Comparison of ENCODE assay signal across 27 cellular contexts in the genomic region with DNA sequence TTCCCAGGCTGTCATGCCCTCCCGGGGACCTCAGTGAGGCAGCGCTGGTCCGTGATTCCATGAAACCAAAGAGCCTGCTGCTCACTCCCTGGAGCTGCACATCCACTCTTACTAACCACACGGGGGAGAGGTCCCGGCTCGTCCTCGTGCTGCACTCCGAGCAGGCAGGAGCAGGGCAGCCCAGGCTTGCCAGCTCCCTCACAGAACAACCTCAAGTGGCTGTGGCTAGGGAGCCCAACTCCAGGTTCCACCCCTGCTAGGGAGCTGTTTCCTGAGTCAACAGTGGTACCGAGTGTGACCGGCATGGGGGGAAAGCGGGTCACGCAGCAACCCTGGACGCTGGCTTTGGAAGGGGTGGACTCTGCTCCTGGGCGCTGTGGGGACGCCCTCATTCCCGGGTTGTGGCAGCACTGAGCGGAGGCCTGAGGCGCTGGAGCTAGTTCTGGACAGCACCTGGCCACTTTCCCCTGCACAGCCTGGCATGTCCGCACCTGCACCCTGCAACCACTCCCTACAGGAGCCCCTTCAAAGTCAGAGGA. TPM values are rescaled to one million over a fixed set of nuclear protein-coding genes. Genes with fewer than 3 reads are reported as not detected.
A peak's percentile ranks its signal among the peaks of the same experiment; 100 is the strongest.
DNase-seq lines count a peak whose midpoint lies in the region; ATAC-seq, FAIRE-seq and TF ChIP-seq lines count a peak whose summit lies in the region.
"Had no signal": no experiment of that assay in that cellular context is flagged by ENCODE, and none has a peak within 500 bp of the region (broad histone marks: within the 10 kb centered on the region; RNA-seq: fewer than 3 reads in every experiment).

No MANE protein-coding gene starts in this region.

- H3K27me3 ChIP-seq in HepG2 (ENCODE audit: control insufficient read depth in 1 of 2, insufficient read depth in 2 of 2, low read length in 2 of 2) (peaks cover 5 to 46% of the 10 kb centered on the region in 2 experiments), upper lobe of right lung (peaks cover 39% of the 10 kb centered on the region)
- H3K27me3 ChIP-seq: body of pancreas, pancreas had no signal

- H3K27ac ChIP-seq in HepG2 (ENCODE audit: extremely low read length, insufficient read depth, low read length) (no peak overlapping the region), upper lobe of right lung (no peak overlapping the region)
- H3K27ac ChIP-seq: body of pancreas, heart right ventricle, pancreas, stomach, transverse colon had no signal

- no peak for FAIRE-seq in HepG2 (lab: Jason Lieb, UNC)
- FAIRE-seq: pancreas, RCC 7860 had no signal

- peaks cover 11% of the 10 kb centered on the region for H3K9me3 Mint-ChIP-seq in WTC11
- H3K9me3 Mint-ChIP-seq in mesothelial cell of epicardium, result no peaks in the 10 kb centered on the region
- H3K9me3 Mint-ChIP-seq: activated T-cell treated with anti-CD3 and anti-CD28 coated beads, Interleukin-2, amount 50 U/mL, for 4 hours; natural killer cell treated with Interleukin-12 subunit alpha and Interleukin-12 subunit beta and Interleukin-15 and Interleukin-18, amount 100 ng/mL, for 72 hours had no signal

- POLR2A ChIA-PET in WTC11 (lab: Charles Lee) (no interaction called here), HepG2 (lab: Yijun Ruan, JAX) (no interaction called here)

- DNase-seq in NCI-H2107 treated with DMSO at 0.1 percent for 48 hours (lab: John Stamatoyannopoulos, UW; ENCODE audit: unreplicated experiment), result peak; percentile 2
- DNase-seq in NCI-H2107 (lab: John Stamatoyannopoulos, UW), result no peak
- no peak for DNase-seq in WTC11 (ENCODE audit: low spot score)
- DNase-seq in HepG2 (ENCODE audit: low spot score), result no peak
- DNase-seq in upper lobe of right lung, result peak; percentile 56
- no peak for DNase-seq in NCI-H524 (lab: John Stamatoyannopoulos, UW)
- no peak for DNase-seq in mesothelial cell of epicardium (ENCODE audit: low spot score in 2 of 2, unreplicated experiment in 2 of 2)
- DNase-seq in activated CD4-positive, CD25-positive, alpha-beta regulatory T cell treated with anti-CD3 and anti-CD28 coated beads, Interleukin-2, amount 50 U/mL, for 72 hours, result no peak
- DNase-seq: activated CD4-positive, alpha-beta T cell treated with anti-CD3 and anti-CD28 coated beads for 48 hours; activated T-cell treated with anti-CD3 and anti-CD28 coated beads, Interleukin-2, amount 50 U/mL, for 4 hours; body of pancreas; foreskin fibroblast; GF-D8; HCEC 1CT; heart right ventricle; left colon; NCI-H187 treated with DMSO at 0.1 percent for 48 hours; NCI-H446; right cardiac atrium; stimulated activated CD4-positive, alpha-beta T cell treated with anti-CD3 and anti-CD28 coated beads, Interleukin-15, amount 100 ng/mL, for 24 hours; stomach; T-helper 17 cell; transverse colon had no signal

- ATAC-seq in WTC11, result peak; percentile 19
- peak; percentile 84 for ATAC-seq in HepG2
- no peak for ATAC-seq in upper lobe of right lung
- ATAC-seq: activated T-cell treated with anti-CD3 and anti-CD28 coated beads, Interleukin-2, amount 50 U/mL, for 4 hours; body of pancreas; heart right ventricle; left colon; right cardiac atrium; T-helper 17 cell had no signal

- in situ Hi-C loops in HepG2 (cut with HindIII; ENCODE audit: extremely low pct_ligation_motif_present, low pct_unique_long_range_greater_than_20kb), result loop anchor here (10.0 kb wide), 1 partner anchor 628 kb away; no protein-coding TSS in a partner anchor

- no peaks in the 10 kb centered on the region for H3K79me2 ChIP-seq in HepG2 (ENCODE audit: insufficient read depth, low read length)

- TF ChIP-seq RAD21 in HepG2 (CRISPR knock-in tag; IDR thresholded peaks at IDR 0.05), result no peak

- H3K9me3 ChIP-seq in HepG2 (ENCODE audit: low read length) (no peaks in the 10 kb centered on the region), upper lobe of right lung (no peaks in the 10 kb centered on the region)
- H3K9me3 ChIP-seq: body of pancreas, heart right ventricle, pancreas, stomach, transverse colon had no signal

- H3K36me3 ChIP-seq in HepG2 (replicated peaks in 1 of 2; ENCODE audit: control insufficient read depth in 1 of 2, insufficient read depth in 2 of 2, low read length in 2 of 2), result no peaks in the 10 kb centered on the region
- no peaks in the 10 kb centered on the region for H3K36me3 ChIP-seq in upper lobe of right lung
- H3K36me3 ChIP-seq: heart right ventricle, pancreas, stomach, transverse colon had no signal

- TF ChIP-seq EP300 in HepG2 (IDR thresholded peaks at IDR 0.05; ENCODE audit: low read depth in 2 of 2, low read length in 2 of 2) (no peak), HepG2 (CRISPR knock-in tag; IDR thresholded peaks at IDR 0.05; ENCODE audit: borderline replicate concordance) (no peak)

- H3K4me3 Mint-ChIP-seq in WTC11, result no peak overlapping the region
- H3K4me3 Mint-ChIP-seq in mesothelial cell of epicardium, result no peak overlapping the region
- H3K4me3 Mint-ChIP-seq: activated T-cell treated with anti-CD3 and anti-CD28 coated beads, Interleukin-2, amount 50 U/mL, for 4 hours; CD8-positive, alpha-beta memory T cell; natural killer cell treated with Interleukin-12 subunit alpha and Interleukin-12 subunit beta and Interleukin-15 and Interleukin-18, amount 100 ng/mL, for 72 hours; T-helper 17 cell had no signal

- CTCF ChIA-PET in WTC11 (lab: Charles Lee), result interaction anchor here (1.0 to 1.5 kb wide), 4 partner anchors 9 to 419 kb away, joined by 3 to 4 read pairs (median 4); no protein-coding TSS in a partner anchor
- CTCF ChIA-PET in HepG2 (lab: Yijun Ruan, JAX; ENCODE audit: low intra/inter-chr PET ratio, low total read pairs), result no interaction called here

- H3K4me1 Mint-ChIP-seq in WTC11 (peaks cover 8% of the 10 kb centered on the region), mesothelial cell of epicardium (peaks cover 3% of the 10 kb centered on the region)

- no peaks in the 10 kb centered on the region for H3K27me3 Mint-ChIP-seq in WTC11 (ENCODE audit: low read depth)
- peaks cover 15% of the 10 kb centered on the region for H3K27me3 Mint-ChIP-seq in mesothelial cell of epicardium (ENCODE audit: low read depth)

- peak overlapping the region in 1 of 3 experiments; percentile 17; a peak in 1 of 6 replicates for H3K4me3 ChIP-seq in HepG2 (replicated peaks in 1 of 3; ENCODE audit: insufficient read depth in 1 of 3, low read depth in 2 of 3, low read length in 3 of 3)
- H3K4me3 ChIP-seq in upper lobe of right lung, result no peak overlapping the region
- H3K4me3 ChIP-seq: body of pancreas, heart right ventricle, pancreas, stomach, transverse colon had no signal

- H3K27ac Mint-ChIP-seq in WTC11, result no peak overlapping the region
- no peak overlapping the region for H3K27ac Mint-ChIP-seq in mesothelial cell of epicardium
- H3K27ac Mint-ChIP-seq: CD8-positive, alpha-beta memory T cell; natural killer cell treated with Interleukin-12 subunit alpha and Interleukin-12 subunit beta and Interleukin-15 and Interleukin-18, amount 100 ng/mL, for 72 hours; T-helper 17 cell had no signal

- no TSS peak for BruUV-seq in HepG2 (replicated peaks; lab: Mats Ljungman, UMichigan)

- 5% methylated on average over 4 of the region's 19 CpGs for WGBS in HepG2 (ENCODE audit: low lambda C conversion rate)

- no peak overlapping the region for H3K9ac ChIP-seq in HepG2 (ENCODE audit: insufficient read depth, low read depth, low read length)

- peak overlapping the region; percentile 28 for H3K4me2 ChIP-seq in HepG2 (ENCODE audit: low read depth, low read length)

- H2AFZ ChIP-seq in HepG2 (ENCODE audit: low read length), result no peak overlapping the region

- no peak for TF ChIP-seq POLR2A in HepG2 (IDR thresholded peaks at IDR 0.05; ENCODE audit: insufficient read depth in 1 of 2, low read depth in 2 of 2, low read length in 2 of 2)

- no peak for TF ChIP-seq CTCF in WTC11 (IDR thresholded peaks at IDR 0.05)
- TF ChIP-seq CTCF in HepG2 (CRISPR knock-in tag; IDR thresholded peaks at IDR 0.05), result peak; percentile 46
- TF ChIP-seq CTCF in upper lobe of right lung (IDR thresholded peaks at IDR 0.05), result no peak
- no peak for TF ChIP-seq CTCF in mesothelial cell of epicardium (IDR thresholded peaks at IDR 0.05; ENCODE audit: unreplicated experiment)

- peaks cover 13% of the 10 kb centered on the region; the same call in 1 of the 2 replicates for H3K4me1 ChIP-seq in HepG2 (ENCODE audit: insufficient read depth, low read length)
- H3K4me1 ChIP-seq in upper lobe of right lung, result no peaks in the 10 kb centered on the region

- no peaks in the 10 kb centered on the region for H4K20me1 ChIP-seq in HepG2 (ENCODE audit: insufficient read depth, low read length)

- intact Hi-C loops in HepG2 (cut with micrococcal nuclease; ENCODE audit: unreplicated experiment) (loop anchor here (10.0 kb wide), 1 partner anchor 418 kb away; no protein-coding TSS in a partner anchor), upper lobe of right lung (cut with DNase I) (no loop called here)

- H3K36me3 Mint-ChIP-seq in WTC11 (peaks cover 4% of the 10 kb centered on the region), mesothelial cell of epicardium (no peaks in the 10 kb centered on the region)
- H3K36me3 Mint-ChIP-seq: CD8-positive, alpha-beta memory T cell; natural killer cell treated with Interleukin-12 subunit alpha and Interleukin-12 subunit beta and Interleukin-15 and Interleukin-18, amount 100 ng/mL, for 72 hours had no signal

RNA-seq across cellular contexts. Expression of a gene that starts 27.9 kb away (rescaled TPM):
- total RNA-seq in WTC11 (2021) (28.7 to 33.2 TPM (median 30.0 TPM) in 3 replicates), HepG2 (2016; rRNA removed; fragmentation: Illumina TruSeq; extraction: Trizol) (33.2 and 34.4 TPM in 2 replicates), upper lobe of right lung (28.3 TPM), mesothelial cell of epicardium (32.9 to 34.0 TPM (median 33.3 TPM) in 3 replicates)
- 47.7 and 48.9 TPM in 2 replicates for total RNA-seq in HepG2 (2016; cell fraction: cytosol; rRNA removed; fragmentation: Illumina TruSeq; extraction: Trizol; ENCODE audit: low read depth)
- 31.4 and 33.7 TPM in 2 replicates for total RNA-seq in HepG2 (2016; cell fraction: insoluble cytoplasmic fraction; rRNA removed; fragmentation: Illumina TruSeq; extraction: Trizol)
- 86.0 and 86.6 TPM in 2 replicates for total RNA-seq in HepG2 (2016; cell fraction: membrane; rRNA removed; fragmentation: Illumina TruSeq; extraction: Trizol)
- 29.7 and 31.1 TPM in 2 replicates for total RNA-seq in HepG2 (2016; cell fraction: nucleus; rRNA removed; fragmentation: Illumina TruSeq; extraction: Trizol)
- 32.7 TPM in 2 replicates for polyA plus RNA-seq in HepG2 (2011; rRNA removed)
- polyA plus RNA-seq in HepG2 (2011; cell fraction: cytosol; rRNA removed), result 31.1 and 33.7 TPM in 2 replicates
- polyA plus RNA-seq in HepG2 (2011; cell fraction: nucleus; rRNA removed), result 42.0 and 48.5 TPM in 2 replicates
- polyA plus RNA-seq in HepG2 (2012), result 26.5 and 33.1 TPM in 2 replicates
- 64.7 and 70.1 TPM in 2 replicates for polyA plus RNA-seq in HepG2 (2016; cell fraction: cytosol; fragmentation: Illumina TruSeq; extraction: Trizol; ENCODE audit: low read depth)
- 40.4 and 47.0 TPM in 2 replicates for polyA plus RNA-seq in HepG2 (2016; cell fraction: insoluble cytoplasmic fraction; fragmentation: Illumina TruSeq; extraction: Trizol; ENCODE audit: low read depth)
- polyA plus RNA-seq in HepG2 (2016; cell fraction: membrane; fragmentation: Illumina TruSeq; extraction: Trizol; ENCODE audit: low read depth), result 94.1 and 94.6 TPM in 2 replicates
- 53.3 and 54.4 TPM in 2 replicates for polyA plus RNA-seq in HepG2 (2016; cell fraction: nucleus; fragmentation: Illumina TruSeq; extraction: Trizol; ENCODE audit: insufficient read depth, low read depth)
- polyA minus RNA-seq in HepG2 (2011; rRNA and poly(A)+ RNA removed; ENCODE audit: low replicate concordance), result 40.2 and 62.1 TPM in 2 replicates
- 16.4 and 18.6 TPM in 2 replicates for polyA minus RNA-seq in HepG2 (2011; cell fraction: cytosol; rRNA and poly(A)+ RNA removed)
- 44.7 and 44.8 TPM in 2 replicates for polyA minus RNA-seq in HepG2 (2011; cell fraction: nucleus; rRNA and poly(A)+ RNA removed)

Comparison
In these comparisons a context has a peak if more than half of its experiments do, and no peak if none do; other contexts are left out.
1. DNase-seq: peak in NCI-H2107 treated with DMSO at 0.1 percent for 48 hours (single experiment) and upper lobe of right lung (single experiment); none in NCI-H2107 (single experiment), WTC11 (single experiment), HepG2 (single experiment), NCI-H524 (0 of 2), mesothelial cell of epicardium (0 of 2) and activated CD4-positive, CD25-positive, alpha-beta regulatory T cell treated with anti-CD3 and anti-CD28 coated beads, Interleukin-2, amount 50 U/mL, for 72 hours (single experiment).